ENCODE assay signal across 1 cellular context in genomic region chr6:107105511-107106116, GRCh38.
TF ChIP-seq lines count a peak whose summit lies in the region.

No MANE protein-coding gene starts in this region.

TF ChIP-seq in H1, 55 proteins besides CTCF, POLR2A, EP300 and RAD21:
- TF ChIP-seq SAP30 (IDR thresholded peaks at IDR 0.05; ENCODE audit: insufficient read depth, insufficient replicate concordance, low read length) (no peak), TEAD4 (IDR thresholded peaks at IDR 0.05; ENCODE audit: low read depth, low read length) (peak; percentile 59)
